ENCODE assay signal across 9 cellular contexts in the genomic region with DNA sequence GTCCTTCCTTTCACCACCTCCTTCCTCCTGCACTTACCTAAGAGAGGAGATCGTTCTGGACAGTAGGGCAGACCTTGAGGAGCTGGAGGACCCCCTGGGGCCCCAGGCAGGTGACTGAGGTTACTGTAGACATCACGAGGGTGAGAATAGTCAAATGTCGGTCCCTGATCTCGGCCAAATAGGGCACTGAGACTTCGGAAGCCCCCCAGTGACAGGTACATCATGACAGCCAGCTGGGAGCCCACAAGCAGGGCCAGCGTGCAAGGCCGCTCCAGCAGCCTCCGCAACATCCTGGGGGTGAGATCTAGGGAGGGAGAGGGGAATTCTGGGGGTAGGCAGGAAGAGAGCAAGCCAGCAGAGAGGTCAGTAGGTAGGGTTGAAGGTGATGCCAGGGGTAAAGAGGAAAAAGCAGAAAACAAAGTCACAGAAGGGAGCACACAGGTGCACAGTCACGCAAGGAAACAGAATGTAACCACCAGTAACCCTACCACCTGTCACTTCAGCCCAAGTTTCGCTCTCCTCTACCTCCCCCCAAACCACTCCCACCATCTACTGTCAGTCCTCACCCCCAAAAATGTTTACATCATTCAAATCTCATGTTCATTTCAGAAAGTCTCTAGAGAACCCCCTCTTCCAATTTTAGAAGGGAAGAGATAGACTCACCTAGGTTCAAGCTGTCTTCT. TPM values are rescaled to one million over a fixed set of nuclear protein-coding genes. Genes with fewer than 3 reads are reported as not detected.
DNase-seq lines count a peak whose midpoint lies in the region; ATAC-seq and TF ChIP-seq lines count a peak whose summit lies in the region.
"Had no signal": no experiment of that assay in that cellular context is flagged by ENCODE, and none has a peak within 500 bp of the region (broad histone marks: within the 10 kb centered on the region; RNA-seq: fewer than 3 reads in every experiment).

No MANE protein-coding gene starts in this region.

- H3K27ac Mint-ChIP-seq in naive thymus-derived CD8-positive, alpha-beta T cell, result peak overlapping the region; percentile 97 to 100 (median 98)

- no peak overlapping the region for H3K9ac ChIP-seq in HUES48 (ENCODE audit: low read depth, low read length)

- TF ChIP-seq CTCF in AG10803 (conservative IDR thresholded peaks at IDR 0.05; ENCODE audit: low read length), result no peak
- TF ChIP-seq CTCF in cardiac fibroblast (IDR thresholded peaks at IDR 0.05; ENCODE audit: low read depth, low read length), result no peak

- H3K4me3 ChIP-seq in AG10803 (ENCODE audit: low read length) (peak overlapping the region; percentile 98), HUES48 (ENCODE audit: low read depth, low read length) (peak overlapping the region; percentile 90; the same call in 1 of the 2 replicates), cardiac fibroblast (replicated peaks in 1 of 2; ENCODE audit: low read depth in 2 of 2, low read length in 2 of 2) (peak overlapping the region; percentile 96 to 98)

- peaks cover 9% of the 10 kb centered on the region; the same call in 1 of the 2 replicates for H3K4me1 ChIP-seq in HUES48 (ENCODE audit: control insufficient read depth, insufficient read depth, low read length)

- H3K9me3 Mint-ChIP-seq in naive thymus-derived CD8-positive, alpha-beta T cell, result no peaks in the 10 kb centered on the region

- no peaks in the 10 kb centered on the region for H3K9me3 ChIP-seq in HUES48 (ENCODE audit: control insufficient read depth, insufficient read depth, low read length)

- peak overlapping the region; percentile 93 to 100 (median 99) for H3K4me3 Mint-ChIP-seq in naive thymus-derived CD8-positive, alpha-beta T cell

- H3K27me3 ChIP-seq in HUES48 (ENCODE audit: control insufficient read depth, insufficient read depth, low read length), result no peaks in the 10 kb centered on the region

- H3K4me1 Mint-ChIP-seq in naive thymus-derived CD8-positive, alpha-beta T cell, result peaks cover 36 to 86% (median 67%) of the 10 kb centered on the region in 4 donors

- H3K27me3 Mint-ChIP-seq in naive thymus-derived CD8-positive, alpha-beta T cell, result no peaks in the 10 kb centered on the region

- ATAC-seq in naive thymus-derived CD8-positive, alpha-beta T cell, result no peak
- no peak for ATAC-seq in HG02642 (IDR thresholded peaks at IDR 0.05; ENCODE audit: poor library complexity, unreplicated experiment)

- POLR2A ChIA-PET in naive thymus-derived CD8-positive, alpha-beta T cell (lab: Charles Lee), result interaction anchor here (0.5 to 8.7 kb wide), 15 partner anchors 9 to 559 kb away, joined by 3 to 154 read pairs (median 4); a partner anchor contains a TSS

- DNase-seq in AG10803 (ENCODE audit: low read depth) (no peak), cardiac fibroblast (ENCODE audit: low read depth in 2 of 2) (no peak), GM19240 (ENCODE audit: insufficient read length, low spot score) (no peak), AML-193 (lab: John Stamatoyannopoulos, UW) (no peak), NCI-H748 (lab: John Stamatoyannopoulos, UW; ENCODE audit: unreplicated experiment) (no peak)
- DNase-seq in naive thymus-derived CD8-positive, alpha-beta T cell, result no peak
- DNase-seq: stimulated activated CD4-positive, alpha-beta T cell treated with anti-CD3 and anti-CD28 coated beads, Interleukin-15, amount 100 ng/mL, for 24 hours had no signal

- H3K36me3 ChIP-seq in HUES48 (ENCODE audit: control insufficient read depth, insufficient read depth, low read length), result peaks cover 46% of the 10 kb centered on the region

- peaks cover 0 to 55% (median 10%) of the 10 kb centered on the region in 3 donors for H3K36me3 Mint-ChIP-seq in naive thymus-derived CD8-positive, alpha-beta T cell

- no peak overlapping the region for H3K27ac ChIP-seq in HUES48 (ENCODE audit: low read depth, low read length)

RNA-seq across cellular contexts. Expression of a gene that starts 1.4 kb away (rescaled TPM):
- 10 to 100 TPM; 81.0 to 97.4 TPM for total RNA-seq in naive thymus-derived CD8-positive, alpha-beta T cell
- polyA plus RNA-seq in naive thymus-derived CD8-positive, alpha-beta T cell, result 10 to 100 TPM; 35.4 to 49.9 (median 37.6) TPM

RNA-seq across cellular contexts. Expression of a gene that starts 9.7 kb away (rescaled TPM):
- total RNA-seq in naive thymus-derived CD8-positive, alpha-beta T cell, result 10 to 100 TPM; 76.2 to 82.1 TPM
- 10 to 100 TPM; 12.0 to 17.8 (median 15.7) TPM for polyA plus RNA-seq in naive thymus-derived CD8-positive, alpha-beta T cell

RNA-seq across cellular contexts. Expression of a gene that starts 16.6 kb away (rescaled TPM):
- total RNA-seq in naive thymus-derived CD8-positive, alpha-beta T cell, result 10 to 100 TPM; 59.2 to 63.8 TPM
- polyA plus RNA-seq in naive thymus-derived CD8-positive, alpha-beta T cell, result 10 to 100 TPM; 13.8 to 31.4 (median 14.6) TPM

RNA-seq across cellular contexts. Expression of a gene that starts 22.1 kb away (rescaled TPM):
- total RNA-seq in naive thymus-derived CD8-positive, alpha-beta T cell, result 100 to 1,000 TPM; 116 to 118 TPM
- 100 to 1,000 TPM; 148 to 158 (median 155) TPM for polyA plus RNA-seq in naive thymus-derived CD8-positive, alpha-beta T cell

RNA-seq across cellular contexts. Expression of a gene that starts 22.9 kb away (rescaled TPM):
- total RNA-seq in naive thymus-derived CD8-positive, alpha-beta T cell, result 1 to 10 TPM; 4.8 to 7.0 TPM
- under 1 TPM; 0.07 to 0.34 (median 0.22) TPM for polyA plus RNA-seq in naive thymus-derived CD8-positive, alpha-beta T cell
